Comparison of ENCODE assay signal across 8 cellular contexts in the genomic region with DNA sequence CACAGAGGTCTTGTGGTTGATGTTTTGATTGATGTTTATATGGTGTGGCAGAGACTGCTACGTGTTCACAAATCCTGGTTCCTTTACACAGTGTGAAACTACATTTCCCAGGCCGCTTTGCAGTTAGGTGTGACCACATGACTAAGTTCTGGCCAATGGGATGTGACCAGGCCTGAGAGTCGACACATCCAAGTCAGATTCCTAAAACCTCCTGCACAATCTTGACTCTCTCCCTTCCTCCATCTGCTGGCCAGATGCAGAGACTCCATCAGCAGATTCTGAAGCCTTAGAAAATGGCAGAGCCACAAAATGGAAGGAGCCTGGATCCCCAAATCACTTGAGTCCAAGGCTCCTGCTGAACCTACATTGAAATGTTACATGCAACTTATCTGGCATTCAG. TPM values are rescaled to one million over a fixed set of nuclear protein-coding genes. Genes with fewer than 3 reads are reported as not detected.
DNase-seq lines count a peak whose midpoint lies in the region; ATAC-seq and TF ChIP-seq lines count a peak whose summit lies in the region.
"Had no signal": no experiment of that assay in that cellular context is flagged by ENCODE, and none has a peak within 500 bp of the region (broad histone marks: within the 10 kb centered on the region; RNA-seq: fewer than 3 reads in every experiment).

No MANE protein-coding gene starts in this region.

- no peaks in the 10 kb centered on the region for H3K9me3 Mint-ChIP-seq in neural progenitor cell

- H3K9me3 ChIP-seq in neural progenitor cell (ENCODE audit: low read depth): no peaks in the 10 kb centered on the region

- ATAC-seq in GM18907 (IDR thresholded peaks at IDR 0.05; ENCODE audit: unreplicated experiment) (no peak), GM21528 (IDR thresholded peaks at IDR 0.05; ENCODE audit: low FRiP score, unreplicated experiment) (no peak)

- H3K27ac ChIP-seq in neural progenitor cell: no peak overlapping the region

- H3K4me2 ChIP-seq in neural progenitor cell: no peak overlapping the region

- H3K4me1 ChIP-seq in neural progenitor cell: no peaks in the 10 kb centered on the region

- peaks cover 13% of the 10 kb centered on the region for H3K36me3 ChIP-seq in neural progenitor cell

- H3K4me3 ChIP-seq in neural progenitor cell: no peak overlapping the region

- peak; percentile 31 for TF ChIP-seq CTCF in neural progenitor cell (IDR thresholded peaks at IDR 0.05)

- peak overlapping the region; percentile 47 for H3K4me3 Mint-ChIP-seq in neural progenitor cell

- peaks cover 62% of the 10 kb centered on the region for H3F3A ChIP-seq in neural progenitor cell (ENCODE audit: low read depth)

- peak overlapping the region; percentile 50 for H3K27ac Mint-ChIP-seq in neural progenitor cell

- DNase-seq in GM04504 (ENCODE audit: low read depth) (peak; percentile 72), NCI-H2171 (lab: John Stamatoyannopoulos, UW) (peak; percentile 48), dermis blood vessel endothelial cell (peak; percentile 49), neural progenitor cell (ENCODE audit: low spot score) (peak; percentile 72)
- no peak for DNase-seq in activated CD8-positive, alpha-beta memory T cell treated with anti-CD3 and anti-CD28 coated beads, Interleukin-2, amount 50 U/mL, for 48 hours

- no peak overlapping the region for H3K9ac ChIP-seq in neural progenitor cell

- H3K27me3 ChIP-seq in neural progenitor cell: no peaks in the 10 kb centered on the region

- peaks cover 4% of the 10 kb centered on the region for H3K27me3 Mint-ChIP-seq in neural progenitor cell (ENCODE audit: insufficient read depth, low read depth)

- peaks cover 41% of the 10 kb centered on the region for H3K79me2 ChIP-seq in neural progenitor cell (ENCODE audit: low read depth)

- H3K4me1 Mint-ChIP-seq in neural progenitor cell: peaks cover 31% of the 10 kb centered on the region

- peaks cover 63% of the 10 kb centered on the region for H3K36me3 Mint-ChIP-seq in neural progenitor cell

- peaks cover 48% of the 10 kb centered on the region for H4K20me1 ChIP-seq in neural progenitor cell (ENCODE audit: low read depth)

- H2AFZ ChIP-seq in neural progenitor cell (replicated peaks): no peak overlapping the region

RNA-seq across cellular contexts. Expression of a gene that starts 12.6 kb away (rescaled TPM):
- total RNA-seq in dermis blood vessel endothelial cell (not detected in 2 replicates), neural progenitor cell (ENCODE audit: low replicate concordance) (not detected in 2 replicates)
- total RNA-seq: kidney epithelial cell had no signal

RNA-seq across cellular contexts. Expression of a gene that starts 14.4 kb away (rescaled TPM):
- total RNA-seq in dermis blood vessel endothelial cell (74.7 and 101 TPM in 2 replicates), neural progenitor cell (ENCODE audit: low replicate concordance) (125 and 193 TPM in 2 replicates)

RNA-seq across cellular contexts. Expression of a gene that starts 15.8 kb away (rescaled TPM):
- total RNA-seq in dermis blood vessel endothelial cell: 0.33 TPM in 1 of 2 replicates, not detected in the other
- total RNA-seq in neural progenitor cell (ENCODE audit: low replicate concordance): 3.0 and 5.6 TPM in 2 replicates

RNA-seq across cellular contexts. Expression of a gene that starts 22.8 kb away (rescaled TPM):
- total RNA-seq in dermis blood vessel endothelial cell: 0.28 and 1.0 TPM in 2 replicates
- 2.9 and 5.0 TPM in 2 replicates for total RNA-seq in neural progenitor cell (ENCODE audit: low replicate concordance)

RNA-seq across cellular contexts. Expression of a gene that starts 40.2 kb away (rescaled TPM):
- not detected in 2 replicates for total RNA-seq in dermis blood vessel endothelial cell
- 0.59 TPM in 1 of 2 replicates, not detected in the other for total RNA-seq in neural progenitor cell (ENCODE audit: low replicate concordance)
- total RNA-seq: kidney epithelial cell had no signal
